In the genomic region with DNA sequence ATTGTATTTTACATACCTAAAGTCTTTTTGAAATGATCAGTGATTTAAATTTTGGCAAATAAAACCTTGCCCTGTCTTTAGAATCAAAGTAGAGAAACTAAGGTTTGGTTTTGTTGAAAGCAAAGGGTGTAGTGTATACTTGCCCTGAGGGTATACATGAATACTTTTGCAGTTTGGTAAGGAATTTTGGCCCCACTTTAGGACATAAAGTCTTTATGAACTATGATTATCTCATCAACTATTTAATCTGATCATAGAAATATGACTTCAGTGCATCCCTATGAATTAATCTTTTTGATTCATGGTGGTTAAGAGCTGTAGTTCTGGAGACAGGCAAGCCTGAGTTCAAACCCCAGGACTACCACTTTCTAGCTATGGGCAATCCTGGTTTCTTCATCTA, we compare ENCODE assay signal across 16 cellular contexts. TPM values are rescaled to one million over a fixed set of nuclear protein-coding genes. Genes with fewer than 3 reads are reported as not detected.
DNase-seq lines count a peak whose midpoint lies in the region; ATAC-seq and TF ChIP-seq lines count a peak whose summit lies in the region.
"Had no signal": no experiment of that assay in that cellular context is flagged by ENCODE, and none has a peak within 500 bp of the region (broad histone marks: within the 10 kb centered on the region; RNA-seq: fewer than 3 reads in every experiment).

No MANE protein-coding gene starts in this region.

- H3K9me3 ChIP-seq in PC-3 (ENCODE audit: low read length) (no peaks in the 10 kb centered on the region), SK-N-SH (no peaks in the 10 kb centered on the region), osteoblast (ENCODE audit: low read depth, low read length) (no peaks in the 10 kb centered on the region)
- H3K9me3 ChIP-seq: Caco-2 had no signal

- H3K27me3 Mint-ChIP-seq in chondrocyte (ENCODE audit: low read depth) = no peaks in the 10 kb centered on the region

- H3K9me3 Mint-ChIP-seq in chondrocyte (ENCODE audit: low read depth) = no peaks in the 10 kb centered on the region
- H3K9me3 Mint-ChIP-seq: CD14-positive monocyte; CD8-positive, alpha-beta T cell; HFFc6 had no signal

- H3K4me2 ChIP-seq in PC-3 (ENCODE audit: low read length) (no peak overlapping the region), SK-N-SH (no peak overlapping the region), osteoblast (ENCODE audit: insufficient read depth, low read length) (no peak overlapping the region)

- H3K36me3 Mint-ChIP-seq in chondrocyte (ENCODE audit: low read depth) = no peaks in the 10 kb centered on the region

- peak; percentile 52 for DNase-seq in EH (ENCODE audit: low read depth)
- DNase-seq in PC-3 = peak; percentile 37
- no peak for DNase-seq in SK-N-SH
- DNase-seq in epithelial cell of esophagus (ENCODE audit: low read depth) = peak; percentile 9
- DNase-seq in NCI-H1048 (lab: John Stamatoyannopoulos, UW) = no peak
- DNase-seq in osteoblast (ENCODE audit: insufficient read length, low spot score, missing footprints) = no peak
- DNase-seq in NCI-H146 (lab: John Stamatoyannopoulos, UW) = no peak
- DNase-seq in chondrocyte (ENCODE audit: low spot score) = no peak

- no peak overlapping the region for H3K4me3 Mint-ChIP-seq in chondrocyte (ENCODE audit: unreplicated experiment)
- H3K4me3 Mint-ChIP-seq: CD14-positive monocyte; CD8-positive, alpha-beta T cell; HFFc6 had no signal

- POLR2A ChIA-PET in PC-3 (lab: Charles Lee; ENCODE audit: unreplicated experiment) = no interaction called here
- POLR2A ChIA-PET in SK-N-SH (lab: Yijun Ruan, JAX) = no interaction called here

- TF ChIP-seq EP300 in SK-N-SH (IDR thresholded peaks at IDR 0.05; ENCODE audit: borderline replicate concordance in 1 of 2, low read depth in 1 of 2, low read length in 1 of 2) = no peak

- intact Hi-C loops in PC-3 (cut with micrococcal nuclease) = loop anchor here (1.0 to 5.0 kb wide), 5 partner anchors 240 to 423 kb away; a partner anchor contains a TSS

- no TSS peak for BruUV-seq in PC-3 (replicated peaks; lab: Mats Ljungman, UMichigan)

- H3K9me2 ChIP-seq in PC-3 (replicated peaks; ENCODE audit: low read length) (no peaks in the 10 kb centered on the region), SK-N-SH (no peaks in the 10 kb centered on the region)

- H3K9ac ChIP-seq in PC-3 (ENCODE audit: low read length) = no peak overlapping the region
- H3K9ac ChIP-seq in SK-N-SH = no peak overlapping the region

- ATAC-seq in PC-3 = no peak

- H3K4me1 Mint-ChIP-seq in chondrocyte (ENCODE audit: low read depth) = peaks cover 13% of the 10 kb centered on the region

- H3K27ac Mint-ChIP-seq in chondrocyte (ENCODE audit: unreplicated experiment) = no peak overlapping the region
- H3K27ac Mint-ChIP-seq: CD14-positive monocyte; CD8-positive, alpha-beta T cell; HFFc6 had no signal

- H3F3A ChIP-seq in PC-3 (ENCODE audit: low read length, unreplicated experiment) = no peaks in the 10 kb centered on the region
- peaks cover 7% of the 10 kb centered on the region for H3F3A ChIP-seq in SK-N-SH (replicated peaks; ENCODE audit: insufficient read depth)

- H3K4me1 ChIP-seq in PC-3 (ENCODE audit: insufficient read depth, low read length) (peaks cover 14% of the 10 kb centered on the region), SK-N-SH (ENCODE audit: control insufficient read depth in 1 of 2, insufficient read depth in 2 of 2, low read depth in 1 of 2, low read length in 1 of 2) (0 out of 4 replicates have a peak, but pooled peaks cover 0 to 7% of the 10 kb centered on the region in 2 experiments), osteoblast (ENCODE audit: insufficient read depth, low read length) (no peaks in the 10 kb centered on the region)

- H3K27ac ChIP-seq in PC-3 (ENCODE audit: low read length) = no peak overlapping the region
- no peak overlapping the region for H3K27ac ChIP-seq in SK-N-SH (ENCODE audit: low read depth in 2 of 2, low read length in 1 of 2)
- no peak overlapping the region for H3K27ac ChIP-seq in osteoblast (ENCODE audit: low read depth, low read length)
- H3K27ac ChIP-seq: 22Rv1, HL-60 had no signal

- CTCF ChIA-PET in PC-3 (lab: Charles Lee) = interaction anchor here (0.6 to 0.9 kb wide), 4 partner anchors 205 to 411 kb away, joined by 3 to 5 read pairs (median 4); no protein-coding TSS in a partner anchor
- CTCF ChIA-PET in SK-N-SH (lab: Yijun Ruan, JAX) = interaction anchor here (0.7 to 4.4 kb wide), 32 partner anchors 9 to 1075 kb away, joined by 3 to 87 read pairs (median 6); a partner anchor contains a TSS

- H3K27me3 ChIP-seq in PC-3 (ENCODE audit: low read length) (no peaks in the 10 kb centered on the region), SK-N-SH (ENCODE audit: insufficient read depth) (no peaks in the 10 kb centered on the region), osteoblast (ENCODE audit: insufficient read depth, low read length) (no peaks in the 10 kb centered on the region)

- no peak for TF ChIP-seq RAD21 in SK-N-SH (IDR thresholded peaks at IDR 0.05; ENCODE audit: low read length)

- H3K4me3 ChIP-seq in PC-3 (ENCODE audit: low read length) = no peak overlapping the region
- no peak overlapping the region for H3K4me3 ChIP-seq in SK-N-SH (ENCODE audit: low read depth in 2 of 2, low read length in 1 of 2)
- H3K4me3 ChIP-seq in epithelial cell of esophagus (ENCODE audit: low read length) = no peak overlapping the region
- no peak overlapping the region for H3K4me3 ChIP-seq in osteoblast (ENCODE audit: insufficient read depth, low read length)

- no peak for TF ChIP-seq CTCF in PC-3 (conservative IDR thresholded peaks at IDR 0.05; ENCODE audit: low read depth, low read length)
- TF ChIP-seq CTCF in SK-N-SH (IDR thresholded peaks at IDR 0.05) = no peak
- no peak for TF ChIP-seq CTCF in epithelial cell of esophagus (IDR thresholded peaks at IDR 0.05; ENCODE audit: insufficient read depth, low read depth, low read length, missing control alignments)
- TF ChIP-seq CTCF in osteoblast (IDR thresholded peaks at IDR 0.05; ENCODE audit: extremely low read depth, low read depth, low read length) = no peak
- no peak for TF ChIP-seq CTCF in chondrocyte (IDR thresholded peaks at IDR 0.05)

- no peak overlapping the region for H2AFZ ChIP-seq in PC-3 (ENCODE audit: low read length)
- no peak overlapping the region for H2AFZ ChIP-seq in SK-N-SH (ENCODE audit: low read depth)
- H2AFZ ChIP-seq in osteoblast (ENCODE audit: low read length) = no peak overlapping the region

- peaks cover 1% of the 10 kb centered on the region; the same call in 1 of the 2 replicates for H3K36me3 ChIP-seq in PC-3 (ENCODE audit: low read depth, low read length)
- H3K36me3 ChIP-seq in SK-N-SH (replicated peaks in 1 of 2; ENCODE audit: control insufficient read depth in 1 of 2, insufficient read depth in 2 of 2, low read length in 1 of 2) = no peaks in the 10 kb centered on the region
- H3K36me3 ChIP-seq in osteoblast (ENCODE audit: insufficient read depth, low read length) = no peaks in the 10 kb centered on the region

- no peaks in the 10 kb centered on the region for H4K20me1 ChIP-seq in PC-3 (ENCODE audit: low read length)
- no peaks in the 10 kb centered on the region for H4K20me1 ChIP-seq in SK-N-SH (ENCODE audit: insufficient read depth)
- no peaks in the 10 kb centered on the region for H4K20me1 ChIP-seq in osteoblast (ENCODE audit: insufficient read depth, low read length)

- no peaks in the 10 kb centered on the region for H3K79me2 ChIP-seq in PC-3 (ENCODE audit: low read length)
- H3K79me2 ChIP-seq in SK-N-SH (ENCODE audit: insufficient read depth) = no peaks in the 10 kb centered on the region
- no peaks in the 10 kb centered on the region for H3K79me2 ChIP-seq in osteoblast (ENCODE audit: insufficient read depth, low read length)

TF ChIP-seq in SK-N-SH, 30 proteins besides CTCF, POLR2A, EP300 and RAD21:
- no peak for TF ChIP-seq FOXM1 (IDR thresholded peaks at IDR 0.05; ENCODE audit: low read depth)
- TF ChIP-seq, protein P1, sequence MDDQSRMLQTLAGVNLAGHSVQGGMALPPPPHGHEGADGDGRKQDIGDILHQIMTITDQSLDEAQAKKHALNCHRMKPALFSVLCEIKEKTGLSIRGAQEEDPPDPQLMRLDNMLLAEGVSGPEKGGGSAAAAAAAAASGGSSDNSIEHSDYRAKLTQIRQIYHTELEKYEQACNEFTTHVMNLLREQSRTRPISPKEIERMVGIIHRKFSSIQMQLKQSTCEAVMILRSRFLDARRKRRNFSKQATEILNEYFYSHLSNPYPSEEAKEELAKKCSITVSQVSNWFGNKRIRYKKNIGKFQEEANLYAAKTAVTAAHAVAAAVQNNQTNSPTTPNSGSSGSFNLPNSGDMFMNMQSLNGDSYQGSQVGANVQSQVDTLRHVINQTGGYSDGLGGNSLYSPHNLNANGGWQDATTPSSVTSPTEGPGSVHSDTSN (IDR thresholded peaks at IDR 0.05) = peak; percentile 38; the same call in 1 of the 2 replicates

RNA-seq across cellular contexts. Expression of a gene that starts 17.7 kb away (rescaled TPM):
- 22.5 and 62.5 TPM in 2 replicates for total RNA-seq in PC-3 (2014; rRNA removed)
- 18.2 and 21.2 TPM in 2 replicates for polyA plus RNA-seq in SK-N-SH (2012; rRNA removed)
- polyA plus RNA-seq in SK-N-SH (2012; cell fraction: cytosol; rRNA removed) = 17.7 and 22.3 TPM in 2 replicates
- 13.7 and 19.5 TPM in 2 replicates for polyA plus RNA-seq in SK-N-SH (2012; cell fraction: nucleus; rRNA removed)
- 54.6 and 58.3 TPM in 2 replicates for total RNA-seq in osteoblast
- total RNA-seq in chondrocyte = 20.3 to 24.7 TPM (median 20.5 TPM) in 3 replicates

RNA-seq across cellular contexts. Expression of a gene that starts 17.9 kb away (rescaled TPM):
- 49.0 and 63.2 TPM in 2 replicates for total RNA-seq in PC-3 (2014; rRNA removed)
- 18.4 and 22.9 TPM in 2 replicates for polyA plus RNA-seq in SK-N-SH (2012; rRNA removed)
- 30.4 and 43.9 TPM in 2 replicates for polyA plus RNA-seq in SK-N-SH (2012; cell fraction: cytosol; rRNA removed)
- polyA plus RNA-seq in SK-N-SH (2012; cell fraction: nucleus; rRNA removed) = 4.8 and 13.1 TPM in 2 replicates
- total RNA-seq in osteoblast = 54.2 and 59.7 TPM in 2 replicates
- 14.7 to 24.1 TPM (median 15.7 TPM) in 3 replicates for total RNA-seq in chondrocyte

RNA-seq across cellular contexts. Expression of a gene that starts 31.7 kb away (rescaled TPM):
- total RNA-seq in PC-3 (2014; rRNA removed) (21.7 and 21.8 TPM in 2 replicates), osteoblast (31.5 and 32.2 TPM in 2 replicates), chondrocyte (37.3 to 45.4 TPM (median 39.3 TPM) in 3 replicates)
- 8.8 and 9.7 TPM in 2 replicates for polyA plus RNA-seq in SK-N-SH (2012; rRNA removed)
- polyA plus RNA-seq in SK-N-SH (2012; cell fraction: cytosol; rRNA removed) = 14.3 and 25.5 TPM in 2 replicates
- 3.8 and 7.4 TPM in 2 replicates for polyA plus RNA-seq in SK-N-SH (2012; cell fraction: nucleus; rRNA removed)

RNA-seq across cellular contexts. Expression of a gene that starts 58.7 kb away (rescaled TPM):
- total RNA-seq in PC-3 (2014; rRNA removed) (0.84 TPM in 1 of 2 replicates, not detected in the other), osteoblast (0.29 TPM in 1 of 2 replicates, not detected in the other), chondrocyte (1.0 TPM in 1 of 3 replicates, not detected in the others)
- 0.49 and 0.54 TPM in 2 replicates for polyA plus RNA-seq in SK-N-SH (2012; rRNA removed)
- 0.17 TPM in 2 replicates for polyA plus RNA-seq in SK-N-SH (2012; cell fraction: cytosol; rRNA removed)
- polyA plus RNA-seq in SK-N-SH (2012; cell fraction: nucleus; rRNA removed) = 0.54 and 1.0 TPM in 2 replicates
- total RNA-seq: CD8-positive, alpha-beta T cell; H4; HFFc6 had no signal
- polyA plus RNA-seq: BJ, CD14-positive monocyte had no signal

Comparison
In these comparisons a context has a peak if more than half of its experiments do, and no peak if none do; other contexts are left out.
1. DNase-seq: peak in EH (single experiment), PC-3 (single experiment) and epithelial cell of esophagus (single experiment); none in SK-N-SH (single experiment), NCI-H1048 (single experiment), osteoblast (single experiment), NCI-H146 (single experiment) and chondrocyte (single experiment).